24 cellular contexts compared by ENCODE assay signal in genomic region chr9:130227833-130228232, GRCh38. TPM values are rescaled to one million over a fixed set of nuclear protein-coding genes. Genes with fewer than 3 reads are reported as not detected.
DNase-seq lines count a peak whose midpoint lies in the region; ATAC-seq, FAIRE-seq and TF ChIP-seq lines count a peak whose summit lies in the region.
"Had no signal": no experiment of that assay in that cellular context is flagged by ENCODE, and none has a peak within 500 bp of the region (broad histone marks: within the 10 kb centered on the region; RNA-seq: fewer than 3 reads in every experiment).

No MANE protein-coding gene starts in this region.

- FAIRE-seq in kidney (lab: Jason Lieb, UNC) = no peak
- FAIRE-seq: A549, GM12891, GM18507, H54 had no signal

- no peak for TF ChIP-seq CTCF in RWPE2 (IDR thresholded peaks at IDR 0.05; ENCODE audit: poor library complexity, severe bottlenecking)
- no peak for TF ChIP-seq CTCF in kidney (IDR thresholded peaks at IDR 0.05; ENCODE audit: borderline replicate concordance, extremely low read depth, insufficient read depth)

- H3K9me3 ChIP-seq in RWPE2 (ENCODE audit: severe bottlenecking) (peaks cover 3% of the 10 kb centered on the region), kidney (ENCODE audit: control insufficient read depth in 1 of 2, low read length in 2 of 2) (peaks cover 3 to 10% of the 10 kb centered on the region in 2 donors)
- H3K9me3 ChIP-seq: HAP-1 had no signal

- H3K36me3 ChIP-seq in RWPE2 (ENCODE audit: low read depth) = peaks cover 36% of the 10 kb centered on the region
- peaks cover 6 to 10% of the 10 kb centered on the region in 2 donors for H3K36me3 ChIP-seq in kidney (ENCODE audit: control insufficient read depth in 1 of 2, insufficient read depth in 2 of 2, low read length in 2 of 2)

- H3K4me1 ChIP-seq in RWPE2 (ENCODE audit: insufficient read depth, poor library complexity, severe bottlenecking) = no peaks in the 10 kb centered on the region
- H3K4me1 ChIP-seq in kidney (ENCODE audit: control insufficient read depth in 1 of 2, insufficient read depth in 1 of 2, low read depth in 1 of 2, low read length in 2 of 2) = no peaks in the 10 kb centered on the region
- H3K4me1 ChIP-seq: A549, HAP-1 had no signal

- no peaks in the 10 kb centered on the region for H3K27me3 ChIP-seq in RWPE2 (ENCODE audit: insufficient read depth, poor library complexity, severe bottlenecking)

- no peak overlapping the region for H3K4me3 ChIP-seq in RWPE2 (ENCODE audit: severe bottlenecking)
- H3K4me3 ChIP-seq in kidney (ENCODE audit: low read length in 2 of 2) = no peak overlapping the region
- H3K4me3 ChIP-seq: A549, GM23338, HAP-1 had no signal

- intact Hi-C loops in left cardiac atrium (cut with DNase I) (no loop called here), cardiac septum (cut with DNase I) (no loop called here), kidney (cut with DNase I) (no loop called here)

- DNase-seq in left cardiac atrium (peak; percentile 3), cardiac septum (ENCODE audit: low spot score) (no peak), RWPE2 (ENCODE audit: low spot score) (peak; percentile 18), kidney (peak; percentile 19), NCI-H526 (lab: John Stamatoyannopoulos, UW) (no peak), Ammon's horn (ENCODE audit: low spot score) (no peak)
- no peak for DNase-seq in stimulated activated CD4-positive, alpha-beta T cell treated with anti-CD3 and anti-CD28 coated beads, Interleukin-15, amount 100 ng/mL, for 24 hours
- DNase-seq: 8988T; ACHN; AML-193; C1 segment of cervical spinal cord; Calu3; CD4-positive, alpha-beta memory T cell; COR-L47; DMS53; DMS79 treated with DMSO at 0.1 percent for 48 hours; GF-D8 had no signal

- no peak overlapping the region for H3K9ac ChIP-seq in kidney (ENCODE audit: low read length in 2 of 2)

- no peak for ATAC-seq in left cardiac atrium
- no peak for ATAC-seq in RWPE2 (ENCODE audit: low read depth)
- ATAC-seq: A549, GM23338 had no signal

- H3K27ac ChIP-seq in RWPE2 (ENCODE audit: poor library complexity, severe bottlenecking) (no peak overlapping the region), kidney (ENCODE audit: low read depth in 2 of 2, low read length in 2 of 2) (no peak overlapping the region)
- H3K27ac ChIP-seq: A549 had no signal

RNA-seq across cellular contexts. Expression of gene HMCN2, which starts 37.7 kb away (rescaled TPM):
- total RNA-seq in left cardiac atrium (1 to 10 TPM; 4.6 to 6.0 TPM), cardiac septum (5.3 TPM), kidney (8.6 TPM)
- 0.99 TPM for polyA plus RNA-seq in kidney (ENCODE audit: insufficient read depth, low read depth, low replicate concordance)
- total RNA-seq: Calu3; CD4-positive, alpha-beta memory T cell had no signal
- polyA plus RNA-seq: BJ; CD4-positive, alpha-beta memory T cell had no signal

RNA-seq across cellular contexts. Expression of gene NCS1, which starts 55.6 kb away (rescaled TPM):
- total RNA-seq in left cardiac atrium (10 to 100 TPM in 1 of 2 donors, 1 to 10 TPM in 1; 8.2 to 11.5 TPM), cardiac septum (14.3 TPM), kidney (37.4 TPM)
- 27.7 TPM for polyA plus RNA-seq in kidney (ENCODE audit: insufficient read depth, low read depth, low replicate concordance)
- polyA plus RNA-seq: CD4-positive, alpha-beta memory T cell had no signal

Comparison
In these comparisons a context has a peak if more than half of its experiments do, and no peak if none do; other contexts are left out.
1. DNase-seq: peak in left cardiac atrium (single experiment), RWPE2 (single experiment) and kidney (single experiment); none in cardiac septum (single experiment), NCI-H526 (0 of 2), stimulated activated CD4-positive, alpha-beta T cell treated with anti-CD3 and anti-CD28 coated beads, Interleukin-15, amount 100 ng/mL, for 24 hours (single experiment) and Ammon's horn (single experiment).